Comparison of ENCODE assay signal across 8 cellular contexts in the genomic region with DNA sequence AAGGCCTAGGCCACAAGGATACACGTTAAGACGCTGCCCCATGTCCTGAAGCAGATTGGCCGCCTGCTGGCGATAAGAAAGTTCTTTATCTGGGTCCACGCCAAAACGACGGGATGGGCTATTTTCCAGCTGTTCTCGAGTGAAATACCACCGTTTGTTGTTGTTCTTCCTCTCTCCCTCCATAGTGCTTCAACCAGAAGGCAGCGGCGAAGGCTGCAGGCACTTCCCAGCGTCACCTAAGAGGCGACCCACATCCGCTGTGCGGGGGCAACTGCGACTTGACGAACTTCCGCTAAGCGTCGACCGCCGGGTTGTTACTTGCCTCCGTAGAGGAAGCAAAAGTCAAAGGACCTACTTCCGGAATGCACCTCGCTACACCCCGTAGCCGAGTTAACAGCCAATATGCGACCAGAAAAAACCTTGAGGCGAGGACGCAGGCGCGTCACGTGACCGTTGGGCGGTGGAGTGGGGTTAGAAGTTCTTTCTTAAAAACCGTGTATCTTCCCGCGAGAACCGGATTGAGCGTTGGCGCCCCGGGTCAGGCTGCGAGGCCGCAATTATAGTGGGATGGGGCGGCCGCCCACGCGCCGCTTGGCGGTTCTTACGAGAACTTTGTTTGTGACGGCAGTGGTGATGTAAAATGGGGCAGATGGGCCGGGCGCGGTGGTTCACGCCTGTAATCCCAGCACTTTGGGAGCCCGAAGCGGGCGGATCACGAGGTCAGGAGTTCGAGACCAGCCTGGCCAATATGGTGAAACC. TPM values are rescaled to one million over a fixed set of nuclear protein-coding genes. Genes with fewer than 3 reads are reported as not detected.
DNase-seq lines count a peak whose midpoint lies in the region; ATAC-seq, FAIRE-seq and TF ChIP-seq lines count a peak whose summit lies in the region.

A gene (minus strand): TSS at position 215 of the 759 bp plus-strand sequence. CDS start 32 bp downstream, at position 183.

- H3K9me3 Mint-ChIP-seq in activated CD4-positive, alpha-beta T cell treated with anti-CD3 and anti-CD28 coated beads for 36 hours (ENCODE audit: low read depth): peaks cover 16% of the 10 kb centered on the region

- intact Hi-C loops in activated CD4-positive, alpha-beta T cell treated with anti-CD3 and anti-CD28 coated beads for 36 hours (cut with DNase I, micrococcal nuclease): loop anchor here (1.0 to 10.0 kb wide), 15 partner anchors 34 to 611 kb away; a partner anchor contains a TSS

- peak; percentile 92 for ATAC-seq in HG03457 (IDR thresholded peaks at IDR 0.05; ENCODE audit: unreplicated experiment)
- ATAC-seq in activated CD4-positive, alpha-beta T cell treated with anti-CD3 and anti-CD28 coated beads for 36 hours: peak; percentile 95

- CTCF ChIA-PET in BJ (lab: Yijun Ruan, JAX): interaction anchor here (2.2 kb wide), 1 partner anchor 99 kb away, joined by 5 read pairs; no protein-coding TSS in a partner anchor
- CTCF ChIA-PET in activated CD4-positive, alpha-beta T cell treated with anti-CD3 and anti-CD28 coated beads for 36 hours (lab: Charles Lee): interaction anchor here (0.6 kb wide), 1 partner anchor 101 kb away, joined by 3 read pairs; a partner anchor contains a TSS

- H3K36me3 Mint-ChIP-seq in activated CD4-positive, alpha-beta T cell treated with anti-CD3 and anti-CD28 coated beads for 36 hours (ENCODE audit: low read depth): peaks cover 48% of the 10 kb centered on the region

- POLR2A ChIA-PET in BJ (lab: Charles Lee): interaction anchor here (0.6 kb wide), 1 partner anchor 947 kb away, joined by 6 read pairs; no protein-coding TSS in a partner anchor
- POLR2A ChIA-PET in activated CD4-positive, alpha-beta T cell treated with anti-CD3 and anti-CD28 coated beads for 36 hours (lab: Charles Lee): interaction anchor here (0.7 kb wide), 1 partner anchor 103 kb away, joined by 3 read pairs; no protein-coding TSS in a partner anchor

- DNase-seq in BJ (ENCODE audit: low read depth): peak; percentile 100
- peak; percentile 96 for DNase-seq in GM19239 (ENCODE audit: insufficient read length, low spot score)
- DNase-seq in NCI-H524 (lab: John Stamatoyannopoulos, UW): peak; percentile 99
- peak; percentile 100 for DNase-seq in activated CD4-positive, alpha-beta T cell treated with anti-CD3 and anti-CD28 coated beads for 36 hours
- DNase-seq in choroid plexus epithelial cell (ENCODE audit: low read depth): peak; percentile 100
- peak; percentile 100 for DNase-seq in kidney epithelial cell (ENCODE audit: low read depth)
- peak; percentile 99 for DNase-seq in stimulated activated CD4-positive, alpha-beta T cell treated with anti-CD3 and anti-CD28 coated beads, Interleukin-15, amount 100 ng/mL, for 48 hours (ENCODE audit: low read depth in 2 of 2)

- peak within 1 kb of the TSS; percentile 99 for H3K4me3 Mint-ChIP-seq in activated CD4-positive, alpha-beta T cell treated with anti-CD3 and anti-CD28 coated beads for 36 hours

- H3K27me3 ChIP-seq in BJ (ENCODE audit: control insufficient read depth, insufficient read depth, low read length): no peaks in the 10 kb centered on the region
- no peaks in the 10 kb centered on the region for H3K27me3 ChIP-seq in kidney epithelial cell (ENCODE audit: control insufficient read depth, insufficient read depth, low read length)

- FAIRE-seq in GM19239 (lab: Jason Lieb, UNC): peak; percentile 99

- TF ChIP-seq CTCF in BJ (IDR thresholded peaks at IDR 0.05; ENCODE audit: insufficient read depth, low read depth, low read length): peak; percentile 32
- TF ChIP-seq CTCF in choroid plexus epithelial cell (conservative IDR thresholded peaks at IDR 0.05; ENCODE audit: low read depth, low read length): peak; percentile 55
- TF ChIP-seq CTCF in kidney epithelial cell (IDR thresholded peaks at IDR 0.05; ENCODE audit: insufficient read depth, low read length, poor library complexity, severe bottlenecking): peak; percentile 12

- H3K27me3 Mint-ChIP-seq in activated CD4-positive, alpha-beta T cell treated with anti-CD3 and anti-CD28 coated beads for 36 hours: no peaks in the 10 kb centered on the region

- H3K4me1 Mint-ChIP-seq in activated CD4-positive, alpha-beta T cell treated with anti-CD3 and anti-CD28 coated beads for 36 hours: peaks cover 37% of the 10 kb centered on the region

- peak within 1 kb of the TSS; percentile 99 for H3K27ac Mint-ChIP-seq in activated CD4-positive, alpha-beta T cell treated with anti-CD3 and anti-CD28 coated beads for 36 hours

- H3K36me3 ChIP-seq in BJ (ENCODE audit: control insufficient read depth, insufficient read depth, low read length): no peaks in the 10 kb centered on the region; the same call in 1 of the 2 replicates
- H3K36me3 ChIP-seq in kidney epithelial cell (ENCODE audit: control insufficient read depth, insufficient read depth, low read length): no peaks in the 10 kb centered on the region

- H3K4me3 ChIP-seq in BJ (ENCODE audit: low read depth, low read length) (peak within 1 kb of the TSS; percentile 65), choroid plexus epithelial cell (ENCODE audit: low read depth, low read length) (peak within 1 kb of the TSS; percentile 69), kidney epithelial cell (ENCODE audit: low read depth, low read length) (peak within 1 kb of the TSS; percentile 73)

RNA-seq across cellular contexts. Expression of the gene that starts here (rescaled TPM):
- 16.9 and 29.4 TPM in 2 replicates for polyA plus RNA-seq in BJ (2011; rRNA removed)
- 19.3 and 20.5 TPM in 2 replicates for polyA minus RNA-seq in BJ (2011; rRNA and poly(A)+ RNA removed)
- 10 to 100 TPM; 82.2 to 85.1 TPM for total RNA-seq in activated CD4-positive, alpha-beta T cell treated with anti-CD3 and anti-CD28 coated beads for 36 hours
- total RNA-seq in kidney epithelial cell: 25.9 and 29.5 TPM in 2 replicates

Comparison
In these comparisons a context has a peak if more than half of its experiments do, and no peak if none do; other contexts are left out.
1. Peak in every context shown above with its lines: DNase-seq, ATAC-seq and H3K4me3 ChIP-seq.